In genomic region chr17:76154292-76154691, GRCh38 we compare ENCODE assay signal across 1 cellular context.
TF ChIP-seq lines count a peak whose summit lies in the region.

No MANE protein-coding gene starts in this region.

TF ChIP-seq in IMR-90, 13 proteins besides CTCF, POLR2A, EP300 and RAD21:
- no peak for TF ChIP-seq RFX5 (IDR thresholded peaks at IDR 0.05; ENCODE audit: low read depth, low read length)
TF ChIP-seq in IMR-90: peak in this region for 0.
